10 cellular contexts compared by ENCODE assay signal in genomic region chr2:201150454-201151020, GRCh38. TPM values are rescaled to one million over a fixed set of nuclear protein-coding genes. Genes with fewer than 3 reads are reported as not detected.
A peak's percentile ranks its signal among the peaks of the same experiment; 100 is the strongest.
DNase-seq lines count a peak whose midpoint lies in the region; ATAC-seq lines count a peak whose summit lies in the region.
"Had no signal": no experiment of that assay in that cellular context is flagged by ENCODE, and none has a peak within 500 bp of the region (broad histone marks: within the 10 kb centered on the region; RNA-seq: fewer than 3 reads in every experiment).

No MANE protein-coding gene starts in this region.

- H3K4me3 Mint-ChIP-seq in activated CD4-positive, alpha-beta T cell treated with anti-CD3 and anti-CD28 coated beads for 36 hours = no peak overlapping the region
- no peak overlapping the region for H3K4me3 Mint-ChIP-seq in activated T-helper 2 cell treated with anti-CD3 and anti-CD28 coated beads, Interferon-gamma antibody, Interleukin-2, Interleukin-4, amounts not matched to agents 10 μg/mL and 5 μg/mL and 100 μg/mL, durations not matched to agents 14 hours and 24 hours and 36 hours (ENCODE audit: low read depth)

- H3K27me3 ChIP-seq in layer of hippocampus (ENCODE audit: control insufficient read depth, insufficient read depth, low read length) = no peaks in the 10 kb centered on the region
- no peaks in the 10 kb centered on the region for H3K27me3 ChIP-seq in subcutaneous abdominal adipose tissue (ENCODE audit: control insufficient read depth in 5 of 5, insufficient read depth in 4 of 5, low read length in 5 of 5)

- peak overlapping the region in 3 of 5 donors; percentile 22 to 55 (median 35) for H3K9ac ChIP-seq in subcutaneous abdominal adipose tissue (ENCODE audit: low read length in 5 of 5)

- DNase-seq in activated CD4-positive, alpha-beta T cell treated with anti-CD3 and anti-CD28 coated beads for 36 hours = no peak
- DNase-seq in activated CD4-positive, alpha-beta T cell treated with anti-CD3 and anti-CD28 coated beads, Interleukin-2, amount 50 U/mL, for 1 hour = no peak
- no peak for DNase-seq in activated T-helper 2 cell treated with anti-CD3 and anti-CD28 coated beads, Interferon-gamma antibody, Interleukin-2, Interleukin-4, amounts not matched to agents 10 μg/mL and 5 μg/mL and 100 μg/mL, durations not matched to agents 14 hours and 24 hours and 36 hours (ENCODE audit: low spot score)
- DNase-seq in superior temporal gyrus (ENCODE audit: extremely low spot score) = no peak
- DNase-seq: left colon, NCI-H1105 had no signal

- H3K9me3 Mint-ChIP-seq in activated CD4-positive, alpha-beta T cell treated with anti-CD3 and anti-CD28 coated beads for 36 hours (ENCODE audit: low read depth) = no peaks in the 10 kb centered on the region
- no peaks in the 10 kb centered on the region for H3K9me3 Mint-ChIP-seq in activated T-helper 2 cell treated with anti-CD3 and anti-CD28 coated beads, Interferon-gamma antibody, Interleukin-2, Interleukin-4, amounts not matched to agents 10 μg/mL and 5 μg/mL and 100 μg/mL, durations not matched to agents 14 hours and 24 hours and 36 hours

- H3K4me3 ChIP-seq in subcutaneous abdominal adipose tissue (ENCODE audit: low read depth in 1 of 5, low read length in 5 of 5) = no peak overlapping the region

- intact Hi-C loops in activated CD4-positive, alpha-beta T cell treated with anti-CD3 and anti-CD28 coated beads for 36 hours (cut with DNase I, micrococcal nuclease) = loop anchor here in 1 of 2 experiments (2.0 kb wide), 1 partner anchor 18 kb away; no protein-coding TSS in a partner anchor
- intact Hi-C loops in activated T-helper 2 cell treated with anti-CD3 and anti-CD28 coated beads, Interferon-gamma antibody, Interleukin-2, Interleukin-4, amounts not matched to agents 10 μg/mL and 5 μg/mL and 100 μg/mL, durations not matched to agents 14 hours and 24 hours and 36 hours (cut with micrococcal nuclease) = loop anchor here (2.0 kb wide), 1 partner anchor 20 kb away; no protein-coding TSS in a partner anchor

- H3K27ac ChIP-seq in layer of hippocampus (ENCODE audit: low read depth, low read length) = peak overlapping the region; percentile 16
- H3K27ac ChIP-seq in subcutaneous abdominal adipose tissue (ENCODE audit: low read depth, low read length) = peak overlapping the region; percentile 92

- ATAC-seq in activated CD4-positive, alpha-beta T cell treated with anti-CD3 and anti-CD28 coated beads for 36 hours = no peak
- ATAC-seq in HG02885 (IDR thresholded peaks at IDR 0.05; ENCODE audit: poor library complexity, unreplicated experiment) (no peak), HG02798 (IDR thresholded peaks at IDR 0.05; ENCODE audit: poor library complexity, unreplicated experiment) (no peak)

- H3K4me1 Mint-ChIP-seq in activated CD4-positive, alpha-beta T cell treated with anti-CD3 and anti-CD28 coated beads for 36 hours = peaks cover 36% of the 10 kb centered on the region
- H3K4me1 Mint-ChIP-seq in activated T-helper 2 cell treated with anti-CD3 and anti-CD28 coated beads, Interferon-gamma antibody, Interleukin-2, Interleukin-4, amounts not matched to agents 10 μg/mL and 5 μg/mL and 100 μg/mL, durations not matched to agents 14 hours and 24 hours and 36 hours (ENCODE audit: low read depth) = peaks cover 30% of the 10 kb centered on the region

- H3K36me3 Mint-ChIP-seq in activated CD4-positive, alpha-beta T cell treated with anti-CD3 and anti-CD28 coated beads for 36 hours (ENCODE audit: low read depth) = peaks cover 69% of the 10 kb centered on the region
- H3K36me3 Mint-ChIP-seq in activated T-helper 2 cell treated with anti-CD3 and anti-CD28 coated beads, Interferon-gamma antibody, Interleukin-2, Interleukin-4, amounts not matched to agents 10 μg/mL and 5 μg/mL and 100 μg/mL, durations not matched to agents 14 hours and 24 hours and 36 hours (ENCODE audit: low read depth) = peaks cover 77% of the 10 kb centered on the region

- H3K27ac Mint-ChIP-seq in activated CD4-positive, alpha-beta T cell treated with anti-CD3 and anti-CD28 coated beads for 36 hours = peak overlapping the region; percentile 88
- peak overlapping the region; percentile 38 for H3K27ac Mint-ChIP-seq in activated T-helper 2 cell treated with anti-CD3 and anti-CD28 coated beads, Interferon-gamma antibody, Interleukin-2, Interleukin-4, amounts not matched to agents 10 μg/mL and 5 μg/mL and 100 μg/mL, durations not matched to agents 14 hours and 24 hours and 36 hours

- no peaks in the 10 kb centered on the region for H3K9me3 ChIP-seq in subcutaneous abdominal adipose tissue (ENCODE audit: control insufficient read depth in 5 of 5, low read length in 5 of 5)

- POLR2A ChIA-PET in activated CD4-positive, alpha-beta T cell treated with anti-CD3 and anti-CD28 coated beads for 36 hours (lab: Charles Lee) = interaction anchor here (0.7 kb wide), 1 partner anchor 13 kb away, joined by 3 read pairs; no protein-coding TSS in a partner anchor

- H3K27me3 Mint-ChIP-seq in activated CD4-positive, alpha-beta T cell treated with anti-CD3 and anti-CD28 coated beads for 36 hours = no peaks in the 10 kb centered on the region
- H3K27me3 Mint-ChIP-seq in activated T-helper 2 cell treated with anti-CD3 and anti-CD28 coated beads, Interferon-gamma antibody, Interleukin-2, Interleukin-4, amounts not matched to agents 10 μg/mL and 5 μg/mL and 100 μg/mL, durations not matched to agents 14 hours and 24 hours and 36 hours (ENCODE audit: low read depth) = no peaks in the 10 kb centered on the region

- H3K4me1 ChIP-seq in subcutaneous abdominal adipose tissue (ENCODE audit: control insufficient read depth in 5 of 5, insufficient read depth in 5 of 5, low read length in 5 of 5) = peaks cover 4 to 47% (median 24%) of the 10 kb centered on the region in 5 donors

- CTCF ChIA-PET in activated CD4-positive, alpha-beta T cell treated with anti-CD3 and anti-CD28 coated beads for 36 hours (lab: Charles Lee) = interaction anchor here (0.9 to 1.9 kb wide), 4 partner anchors 10 to 33 kb away, joined by 3 to 7 read pairs (median 4); no protein-coding TSS in a partner anchor

- peaks cover 34 to 71% (median 55%) of the 10 kb centered on the region in 5 donors for H3K36me3 ChIP-seq in subcutaneous abdominal adipose tissue (ENCODE audit: control insufficient read depth in 5 of 5, insufficient read depth in 5 of 5, low read length in 5 of 5)

RNA-seq across cellular contexts. Expression of gene CASP10, which starts 32.4 kb away (rescaled TPM):
- total RNA-seq in activated CD4-positive, alpha-beta T cell treated with anti-CD3 and anti-CD28 coated beads for 36 hours = 10 to 100 TPM; 12.2 to 16.8 TPM
- 14.3 and 17.3 TPM in 2 replicates for total RNA-seq in activated T-helper 2 cell treated with anti-CD3 and anti-CD28 coated beads, Interferon-gamma antibody, Interleukin-2, Interleukin-4, amounts not matched to agents 10 μg/mL and 5 μg/mL and 100 μg/mL, durations not matched to agents 14 hours and 24 hours and 36 hours

RNA-seq across cellular contexts. Expression of gene CFLAR, which starts 34.6 kb away (rescaled TPM):
- 100 to 1,000 TPM; 255 to 270 TPM for total RNA-seq in activated CD4-positive, alpha-beta T cell treated with anti-CD3 and anti-CD28 coated beads for 36 hours
- total RNA-seq in activated T-helper 2 cell treated with anti-CD3 and anti-CD28 coated beads, Interferon-gamma antibody, Interleukin-2, Interleukin-4, amounts not matched to agents 10 μg/mL and 5 μg/mL and 100 μg/mL, durations not matched to agents 14 hours and 24 hours and 36 hours = 255 and 268 TPM in 2 replicates
